ENCODE assay signal across 9 cellular contexts in the genomic region with DNA sequence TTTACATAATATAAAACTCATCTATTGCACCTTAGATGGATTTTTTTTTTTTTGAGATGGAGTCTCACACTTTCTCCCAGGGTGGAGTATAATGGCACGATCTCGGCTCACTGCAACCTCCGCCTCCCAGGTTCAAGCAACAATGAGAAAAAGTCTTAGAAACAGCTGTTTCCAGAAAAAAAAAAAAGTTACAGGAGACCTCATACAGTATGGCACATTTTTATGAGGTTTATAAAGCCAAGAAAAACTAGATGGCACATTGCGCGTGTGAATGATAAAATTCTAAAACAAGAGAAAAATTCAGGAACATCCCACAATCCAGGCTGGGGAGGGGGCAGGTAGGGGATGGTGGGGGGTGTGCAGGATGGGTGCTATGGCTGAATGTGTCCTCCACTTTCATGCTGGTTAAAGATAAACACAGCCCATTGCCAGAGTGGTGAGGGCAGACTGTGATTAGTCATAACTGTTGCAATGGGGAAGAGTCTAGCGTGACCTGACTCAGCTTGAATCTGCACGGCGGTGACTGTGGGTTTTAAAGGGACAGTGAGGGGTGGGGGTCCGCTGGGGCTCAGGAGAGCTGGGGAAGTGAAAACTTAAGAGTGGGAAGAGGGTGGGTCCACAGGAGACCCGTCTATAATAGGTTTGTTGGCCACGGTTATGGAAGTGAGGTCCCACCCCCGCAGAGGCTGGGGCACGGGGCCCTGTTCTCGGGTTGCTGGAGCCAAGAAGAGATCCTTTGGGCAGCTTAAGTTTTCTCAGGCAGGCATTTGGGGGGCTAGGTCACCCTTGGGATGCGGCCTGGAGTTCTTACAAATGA. TPM values are rescaled to one million over a fixed set of nuclear protein-coding genes. Genes with fewer than 3 reads are reported as not detected.
DNase-seq lines count a peak whose midpoint lies in the region; ATAC-seq, FAIRE-seq and TF ChIP-seq lines count a peak whose summit lies in the region.
"Had no signal": no experiment of that assay in that cellular context is flagged by ENCODE, and none has a peak within 500 bp of the region (broad histone marks: within the 10 kb centered on the region; RNA-seq: fewer than 3 reads in every experiment).

No MANE protein-coding gene starts in this region.

- peaks cover 42% of the 10 kb centered on the region for H3K4me1 Mint-ChIP-seq in MCF 10A (ENCODE audit: insufficient read depth, unreplicated experiment)

- peak; percentile 93 for DNase-seq in AG08395 (ENCODE audit: low spot score)
- DNase-seq in NOMO-1 treated with DMSO at 0.1 percent for 48 hours (lab: John Stamatoyannopoulos, UW; ENCODE audit: unreplicated experiment), result peak; percentile 86
- DNase-seq in MCF 10A (ENCODE audit: unreplicated experiment), result peak; percentile 91
- DNase-seq in renal cortical epithelial cell (ENCODE audit: low read depth), result peak; percentile 93
- DNase-seq in kidney, result no peak
- no peak for DNase-seq in effector CD8-positive, alpha-beta T cell (lab: John Stamatoyannopoulos, UW)

- CTCF ChIA-PET in MCF 10A (lab: Yijun Ruan, JAX), result interaction anchor here (0.6 to 0.7 kb wide), 2 partner anchors 62 to 407 kb away, joined by 3 read pairs; no protein-coding TSS in a partner anchor

- no peaks in the 10 kb centered on the region for H3K4me1 ChIP-seq in kidney (ENCODE audit: control insufficient read depth in 1 of 2, insufficient read depth in 1 of 2, low read depth in 1 of 2, low read length in 2 of 2)

- intact Hi-C loops in MCF 10A (cut with micrococcal nuclease), result no loop called here
- intact Hi-C loops in kidney (cut with DNase I), result no loop called here

- H3K36me3 ChIP-seq in kidney (ENCODE audit: control insufficient read depth in 1 of 2, insufficient read depth in 2 of 2, low read length in 2 of 2), result no peaks in the 10 kb centered on the region

- peaks cover 19% of the 10 kb centered on the region for H3K36me3 Mint-ChIP-seq in MCF 10A (ENCODE audit: insufficient read depth, unreplicated experiment)

- no peaks in the 10 kb centered on the region for H3K27me3 Mint-ChIP-seq in MCF 10A (ENCODE audit: insufficient read depth, unreplicated experiment)
- H3K27me3 Mint-ChIP-seq: stimulated activated naive CD8-positive, alpha-beta T cell treated with anti-CD3 and anti-CD28 coated beads, Interleukin-15, Interleukin-2, amounts not matched to agents 100 ng/mL and 50 ng/mL, for 24 hours had no signal

- TF ChIP-seq CTCF in MCF 10A (IDR thresholded peaks at IDR 0.05; ENCODE audit: unreplicated experiment) (no peak), kidney (IDR thresholded peaks at IDR 0.05; ENCODE audit: borderline replicate concordance, extremely low read depth, insufficient read depth) (no peak)

- peak overlapping the region; percentile 97 for H3K27ac Mint-ChIP-seq in MCF 10A (ENCODE audit: low read depth, unreplicated experiment)
- H3K27ac Mint-ChIP-seq: stimulated activated naive CD8-positive, alpha-beta T cell treated with anti-CD3 and anti-CD28 coated beads, Interleukin-15, Interleukin-2, amounts not matched to agents 100 ng/mL and 50 ng/mL, for 24 hours had no signal

- POLR2A ChIA-PET in MCF 10A (lab: Yijun Ruan, JAX), result interaction anchor here (0.6 to 3.8 kb wide), 6 partner anchors 10 to 988 kb away, joined by 3 to 31 read pairs (median 4); a partner anchor contains a TSS

- BruUV-seq in MCF 10A (replicated peaks; lab: Mats Ljungman, UMichigan), result no TSS peak

- H3K4me3 ChIP-seq in kidney (ENCODE audit: low read length in 2 of 2), result no peak overlapping the region

- peak overlapping the region; percentile 67 for H3K4me3 Mint-ChIP-seq in MCF 10A (ENCODE audit: unreplicated experiment)
- H3K4me3 Mint-ChIP-seq: stimulated activated naive CD8-positive, alpha-beta T cell treated with anti-CD3 and anti-CD28 coated beads, Interleukin-15, Interleukin-2, amounts not matched to agents 100 ng/mL and 50 ng/mL, for 24 hours had no signal

- no peak overlapping the region for H3K9ac ChIP-seq in kidney (ENCODE audit: low read length in 2 of 2)

- no peak for FAIRE-seq in kidney (lab: Jason Lieb, UNC)

- ATAC-seq in GM18517 (IDR thresholded peaks at IDR 0.05; ENCODE audit: unreplicated experiment) (peak; percentile 95), HG02840 (IDR thresholded peaks at IDR 0.05; ENCODE audit: low FRiP score, unreplicated experiment) (peak; percentile 99)

- H3K27ac ChIP-seq in kidney (ENCODE audit: low read depth in 2 of 2, low read length in 2 of 2), result no peak overlapping the region

- H3K9me3 ChIP-seq in kidney (ENCODE audit: control insufficient read depth in 1 of 2, low read length in 2 of 2), result no peaks in the 10 kb centered on the region

- H3K9me3 Mint-ChIP-seq in MCF 10A (ENCODE audit: unreplicated experiment), result no peaks in the 10 kb centered on the region
- H3K9me3 Mint-ChIP-seq: stimulated activated naive CD8-positive, alpha-beta T cell treated with anti-CD3 and anti-CD28 coated beads, Interleukin-15, Interleukin-2, amounts not matched to agents 100 ng/mL and 50 ng/mL, for 24 hours had no signal

RNA-seq across cellular contexts. Expression of a gene that starts 11.9 kb away (rescaled TPM):
- total RNA-seq in MCF 10A (2022), result 9.1 and 10.4 TPM in 2 replicates
- 3.1 and 16.4 TPM in 2 replicates for total RNA-seq in renal cortical epithelial cell
- 14.6 TPM for total RNA-seq in kidney
- polyA plus RNA-seq in kidney (ENCODE audit: insufficient read depth, low read depth, low replicate concordance), result 14.4 TPM

RNA-seq across cellular contexts. Expression of a gene that starts 12.3 kb away (rescaled TPM):
- total RNA-seq in MCF 10A (2022) (20.7 and 21.2 TPM in 2 replicates), renal cortical epithelial cell (9.2 and 15.5 TPM in 2 replicates), kidney (14.4 TPM)
- 11.6 TPM for polyA plus RNA-seq in kidney (ENCODE audit: insufficient read depth, low read depth, low replicate concordance)

Comparison
In these comparisons a context has a peak if more than half of its experiments do, and no peak if none do; other contexts are left out.
1. DNase-seq: peak in AG08395 (single experiment), NOMO-1 treated with DMSO at 0.1 percent for 48 hours (single experiment), MCF 10A (single experiment) and renal cortical epithelial cell (single experiment); none in kidney (single experiment) and effector CD8-positive, alpha-beta T cell (single experiment).